ENCODE assay signal across 26 cellular contexts in the genomic region with DNA sequence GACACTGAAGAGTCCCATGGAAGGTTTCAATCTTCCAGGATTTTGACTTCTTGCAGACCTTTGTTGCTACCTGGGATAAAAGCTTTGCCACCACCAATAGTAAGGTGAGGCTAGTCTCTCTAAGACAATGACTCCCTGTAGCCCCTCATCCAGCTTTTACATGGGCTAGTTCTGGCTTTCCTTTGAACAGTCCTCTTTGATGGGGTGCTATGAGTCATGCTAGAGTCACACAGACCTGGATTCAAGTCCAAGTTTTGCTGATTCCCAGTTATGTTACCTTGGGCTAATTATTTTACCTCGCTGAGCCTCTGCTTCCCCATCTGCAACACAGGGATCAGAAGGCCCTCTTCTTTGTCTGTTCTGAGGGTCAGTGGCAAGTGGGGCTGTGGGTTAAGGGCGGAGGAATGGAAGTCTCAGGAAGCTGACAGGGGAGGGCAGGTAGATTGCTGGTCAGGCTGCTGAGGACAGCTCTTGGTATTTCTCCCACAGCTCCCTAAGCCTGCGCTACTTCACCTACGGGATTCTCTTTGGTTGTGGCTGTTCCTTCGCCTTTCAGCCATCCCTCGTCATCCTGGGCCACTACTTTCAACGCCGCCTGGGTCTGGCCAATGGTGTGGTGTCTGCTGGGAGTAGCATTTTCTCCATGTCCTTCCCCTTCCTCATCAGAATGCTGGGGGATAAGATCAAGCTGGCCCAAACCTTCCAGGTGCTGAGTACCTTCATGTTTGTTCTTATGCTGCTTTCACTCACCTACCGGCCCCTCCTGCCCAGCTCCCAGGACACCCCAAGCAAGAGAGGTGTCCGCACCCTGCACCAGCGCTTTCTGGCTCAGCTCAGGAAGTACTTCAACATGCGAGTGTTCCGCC.
DNase-seq lines count a peak whose midpoint lies in the region; ATAC-seq and TF ChIP-seq lines count a peak whose summit lies in the region.
"Had no signal": no experiment of that assay in that cellular context is flagged by ENCODE, and none has a peak within 500 bp of the region (broad histone marks: within the 10 kb centered on the region; RNA-seq: fewer than 3 reads in every experiment).

No MANE protein-coding gene starts in this region.

- H3K9me3 ChIP-seq in right atrium auricular region (no peaks in the 10 kb centered on the region), left ventricle myocardium inferior (replicated peaks) (no peaks in the 10 kb centered on the region), trophoblast cell (ENCODE audit: insufficient read depth, low read depth, low read length) (no peaks in the 10 kb centered on the region)
- H3K9me3 ChIP-seq: BLaER1 had no signal

- H3K27ac ChIP-seq in right atrium auricular region (no peak overlapping the region), left ventricle myocardium inferior (replicated peaks) (no peak overlapping the region), trophoblast cell (ENCODE audit: low read depth, low read length) (no peak overlapping the region)
- H3K27ac ChIP-seq: BLaER1, HL-60, PC-9 had no signal

- H3K36me3 ChIP-seq in right atrium auricular region (no peaks in the 10 kb centered on the region), left ventricle myocardium inferior (no peaks in the 10 kb centered on the region), trophoblast cell (ENCODE audit: control insufficient read depth in 1 of 2, insufficient read depth in 2 of 2, low read length in 2 of 2) (no peaks in the 10 kb centered on the region)

- H2BK12ac ChIP-seq in trophoblast cell (ENCODE audit: low read length): no peak overlapping the region

- H3K27me3 ChIP-seq in right atrium auricular region (no peaks in the 10 kb centered on the region), left ventricle myocardium inferior (ENCODE audit: low read depth) (no peaks in the 10 kb centered on the region), trophoblast cell (ENCODE audit: insufficient read depth, low read length) (no peaks in the 10 kb centered on the region)

- no peak overlapping the region for H3K4me3 ChIP-seq in right atrium auricular region
- no peak overlapping the region for H3K4me3 ChIP-seq in left ventricle myocardium inferior
- H3K4me3 ChIP-seq in fibroblast of mammary gland (ENCODE audit: control insufficient read depth, low read depth, low read length): no peak overlapping the region
- no peak overlapping the region for H3K4me3 ChIP-seq in trophoblast cell (ENCODE audit: low read depth, low read length)
- H3K4me3 ChIP-seq: BLaER1, PC-9, SK-N-MC had no signal

- H3K79me1 ChIP-seq in trophoblast cell (ENCODE audit: low read length): no peaks in the 10 kb centered on the region

- no peak for ATAC-seq in HG03520 (IDR thresholded peaks at IDR 0.05; ENCODE audit: unreplicated experiment)
- no peak for ATAC-seq in HG03439 (IDR thresholded peaks at IDR 0.05; ENCODE audit: unreplicated experiment)
- ATAC-seq in HG02798 (IDR thresholded peaks at IDR 0.05; ENCODE audit: poor library complexity, unreplicated experiment): no peak

- intact Hi-C loops in left ventricle myocardium inferior (cut with micrococcal nuclease): no loop called here

- peaks cover 0 to 5% of the 10 kb centered on the region in 2 donors for H3K4me1 ChIP-seq in right atrium auricular region
- peaks cover 6% of the 10 kb centered on the region for H3K4me1 ChIP-seq in left ventricle myocardium inferior
- no peaks in the 10 kb centered on the region for H3K4me1 ChIP-seq in trophoblast cell (ENCODE audit: control insufficient read depth in 1 of 2, insufficient read depth in 2 of 2, low read length in 2 of 2)
- H3K4me1 ChIP-seq: BLaER1 had no signal

- H3K9ac ChIP-seq in trophoblast cell (ENCODE audit: low read length): no peak overlapping the region
- H3K9ac ChIP-seq: BLaER1 had no signal

- H2BK120ac ChIP-seq in trophoblast cell (ENCODE audit: insufficient read depth, low read length, poor library complexity): no peak overlapping the region

- H3K4ac ChIP-seq in trophoblast cell (ENCODE audit: low read depth, low read length): no peak overlapping the region

- H3K14ac ChIP-seq in trophoblast cell (ENCODE audit: low read length): no peak overlapping the region

- H2BK5ac ChIP-seq in trophoblast cell (ENCODE audit: low read depth, low read length, poor library complexity): no peak overlapping the region

- H2AFZ ChIP-seq in trophoblast cell (ENCODE audit: insufficient read depth, low read length, poor library complexity): no peak overlapping the region
- H2AFZ ChIP-seq: PC-9 had no signal

- H3K18ac ChIP-seq in trophoblast cell (ENCODE audit: low read length): no peak overlapping the region

- H2AK5ac ChIP-seq in trophoblast cell (ENCODE audit: low read length): no peak overlapping the region

- H3K4me2 ChIP-seq in trophoblast cell (ENCODE audit: low read length): no peak overlapping the region
- H3K4me2 ChIP-seq: BLaER1, PC-9 had no signal

- no CpG with 5 or more reads among the region's 13 CpGs for WGBS in trophoblast cell (ENCODE audit: extremely low coverage, insufficient coverage, insufficient read length)

- H3K23ac ChIP-seq in trophoblast cell (ENCODE audit: low read length): no peak overlapping the region

- DNase-seq in right atrium auricular region (ENCODE audit: low spot score) (peak; percentile 36), left ventricle myocardium inferior (no peak), RKO (ENCODE audit: low spot score) (peak; percentile 24), fibroblast of mammary gland (ENCODE audit: low read depth) (peak; percentile 30), trophoblast cell (no peak)
- DNase-seq: 8988T; ACHN; CD4-positive, alpha-beta T cell; H7; Karpas-422; NCI-H1105 treated with DMSO at 0.1 percent for 48 hours; NCI-H146; NCI-H1930; NCI-H2107; NCI-H446; NCI-H526; NCI-H82; NK-92 treated with Interleukin-12 subunit alpha and Interleukin-12 subunit beta, amount 100 ng/mL, for 24 hours; SHP77 treated with DMSO at 0.1 percent for 48 hours had no signal

- no peak for TF ChIP-seq CTCF in right atrium auricular region (IDR thresholded peaks at IDR 0.05)
- no peak for TF ChIP-seq CTCF in left ventricle myocardium inferior (IDR thresholded peaks at IDR 0.05; ENCODE audit: borderline replicate concordance)
- no peak for TF ChIP-seq CTCF in fibroblast of mammary gland (conservative IDR thresholded peaks at IDR 0.05; ENCODE audit: control insufficient read depth, insufficient read depth, low read depth, low read length)

- H4K91ac ChIP-seq in trophoblast cell (ENCODE audit: low read depth, low read length): no peak overlapping the region

- peak overlapping the region; percentile 30 for H4K12ac ChIP-seq in trophoblast cell (ENCODE audit: low read depth, low read length)

- no peak overlapping the region for H4K8ac ChIP-seq in trophoblast cell (ENCODE audit: low read depth, low read length)

- no peaks in the 10 kb centered on the region for H3K79me2 ChIP-seq in trophoblast cell (ENCODE audit: control insufficient read depth, insufficient read depth, low read length, poor library complexity)

Comparison
In these comparisons a context has a peak if more than half of its experiments do, and no peak if none do; other contexts are left out.
1. DNase-seq: peak in right atrium auricular region (single experiment), RKO (single experiment) and fibroblast of mammary gland (single experiment); none in left ventricle myocardium inferior (single experiment) and trophoblast cell (0 of 2).